1 cellular context compared by ENCODE assay signal in the genomic region with DNA sequence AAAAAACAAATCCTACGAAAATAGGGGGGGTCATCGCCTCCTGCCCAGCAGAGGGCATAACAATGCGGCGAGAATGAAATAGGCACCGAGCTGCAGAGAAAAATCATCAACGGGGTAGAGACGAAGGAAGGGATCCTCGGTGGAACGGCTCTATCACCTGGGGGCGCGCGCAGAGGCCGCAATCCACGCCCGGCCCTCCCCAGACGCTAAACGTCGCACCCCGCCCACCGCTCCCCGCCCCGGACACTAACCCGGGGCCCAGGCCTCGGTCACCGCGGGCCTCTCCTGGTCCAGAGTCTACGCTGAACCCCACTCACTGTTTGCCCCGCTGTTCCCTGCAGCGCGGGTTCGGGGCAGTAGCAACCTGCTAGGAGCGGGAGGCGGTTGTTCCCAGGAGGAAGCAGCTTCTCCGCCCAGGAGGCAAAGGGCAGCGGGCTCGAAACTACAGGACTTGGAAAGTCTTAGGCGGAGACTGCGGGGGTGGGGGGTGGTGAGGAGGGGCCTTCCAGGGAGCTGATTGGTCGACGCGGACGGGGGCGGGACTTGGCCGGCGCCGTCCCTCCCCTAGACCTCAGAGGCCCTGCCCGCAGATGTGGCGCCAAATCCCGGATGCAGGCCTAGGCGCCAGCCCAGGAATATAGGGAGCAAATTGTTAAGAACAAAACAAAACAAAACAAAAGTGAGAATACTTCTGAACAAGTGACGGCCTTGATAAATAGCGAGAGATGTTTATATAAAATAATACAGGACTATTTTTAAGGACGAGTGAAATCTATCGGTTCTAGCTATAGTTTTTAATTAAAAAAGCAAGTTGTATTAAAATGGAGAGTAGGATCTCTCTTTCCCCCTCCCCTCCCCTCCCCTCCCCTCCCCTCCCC.
TF ChIP-seq lines count a peak whose summit lies in the region.

A gene with protein sequence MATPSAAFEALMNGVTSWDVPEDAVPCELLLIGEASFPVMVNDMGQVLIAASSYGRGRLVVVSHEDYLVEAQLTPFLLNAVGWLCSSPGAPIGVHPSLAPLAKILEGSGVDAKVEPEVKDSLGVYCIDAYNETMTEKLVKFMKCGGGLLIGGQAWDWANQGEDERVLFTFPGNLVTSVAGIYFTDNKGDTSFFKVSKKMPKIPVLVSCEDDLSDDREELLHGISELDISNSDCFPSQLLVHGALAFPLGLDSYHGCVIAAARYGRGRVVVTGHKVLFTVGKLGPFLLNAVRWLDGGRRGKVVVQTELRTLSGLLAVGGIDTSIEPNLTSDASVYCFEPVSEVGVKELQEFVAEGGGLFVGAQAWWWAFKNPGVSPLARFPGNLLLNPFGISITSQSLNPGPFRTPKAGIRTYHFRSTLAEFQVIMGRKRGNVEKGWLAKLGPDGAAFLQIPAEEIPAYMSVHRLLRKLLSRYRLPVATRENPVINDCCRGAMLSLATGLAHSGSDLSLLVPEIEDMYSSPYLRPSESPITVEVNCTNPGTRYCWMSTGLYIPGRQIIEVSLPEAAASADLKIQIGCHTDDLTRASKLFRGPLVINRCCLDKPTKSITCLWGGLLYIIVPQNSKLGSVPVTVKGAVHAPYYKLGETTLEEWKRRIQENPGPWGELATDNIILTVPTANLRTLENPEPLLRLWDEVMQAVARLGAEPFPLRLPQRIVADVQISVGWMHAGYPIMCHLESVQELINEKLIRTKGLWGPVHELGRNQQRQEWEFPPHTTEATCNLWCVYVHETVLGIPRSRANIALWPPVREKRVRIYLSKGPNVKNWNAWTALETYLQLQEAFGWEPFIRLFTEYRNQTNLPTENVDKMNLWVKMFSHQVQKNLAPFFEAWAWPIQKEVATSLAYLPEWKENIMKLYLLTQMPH (minus strand): TSS at position 467 of the 878 bp plus-strand sequence. CDS start 25,568 bp downstream, outside the sequence.

TF ChIP-seq in HepG2, 621 proteins besides CTCF, POLR2A, EP300 and RAD21 (continued from another document and continues in another):
- TF ChIP-seq, protein P1, sequence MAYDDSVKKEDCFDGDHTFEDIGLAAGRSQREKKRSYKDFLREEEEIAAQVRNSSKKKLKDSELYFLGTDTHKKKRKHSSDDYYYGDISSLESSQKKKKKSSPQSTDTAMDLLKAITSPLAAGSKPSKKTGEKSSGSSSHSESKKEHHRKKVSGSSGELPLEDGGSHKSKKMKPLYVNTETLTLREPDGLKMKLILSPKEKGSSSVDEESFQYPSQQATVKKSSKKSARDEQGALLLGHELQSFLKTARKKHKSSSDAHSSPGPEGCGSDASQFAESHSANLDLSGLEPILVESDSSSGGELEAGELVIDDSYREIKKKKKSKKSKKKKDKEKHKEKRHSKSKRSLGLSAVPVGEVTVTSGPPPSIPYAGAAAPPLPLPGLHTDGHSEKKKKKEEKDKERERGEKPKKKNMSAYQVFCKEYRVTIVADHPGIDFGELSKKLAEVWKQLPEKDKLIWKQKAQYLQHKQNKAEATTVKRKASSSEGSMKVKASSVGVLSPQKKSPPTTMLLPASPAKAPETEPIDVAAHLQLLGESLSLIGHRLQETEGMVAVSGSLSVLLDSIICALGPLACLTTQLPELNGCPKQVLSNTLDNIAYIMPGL (CRISPR knock-in tag; IDR thresholded peaks at IDR 0.05; ENCODE audit: borderline replicate concordance in 1 of 2, low read depth in 1 of 2), result peak; percentile 86 to 94
- TF ChIP-seq MED13 (CRISPR knock-in tag; IDR thresholded peaks at IDR 0.05), result peak; percentile 54; the same call in 1 of the 2 replicates
- TF ChIP-seq ZNF354B (CRISPR knock-in tag; IDR thresholded peaks at IDR 0.05), result no peak
- peak; percentile 51; the same call in 1 of the 2 replicates for TF ChIP-seq CREM (IDR thresholded peaks at IDR 0.05)
- TF ChIP-seq CREM (CRISPR knock-in tag; IDR thresholded peaks at IDR 0.05), result no peak
- TF ChIP-seq, protein P2, sequence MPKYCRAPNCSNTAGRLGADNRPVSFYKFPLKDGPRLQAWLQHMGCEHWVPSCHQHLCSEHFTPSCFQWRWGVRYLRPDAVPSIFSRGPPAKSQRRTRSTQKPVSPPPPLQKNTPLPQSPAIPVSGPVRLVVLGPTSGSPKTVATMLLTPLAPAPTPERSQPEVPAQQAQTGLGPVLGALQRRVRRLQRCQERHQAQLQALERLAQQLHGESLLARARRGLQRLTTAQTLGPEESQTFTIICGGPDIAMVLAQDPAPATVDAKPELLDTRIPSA (CRISPR knock-in tag; IDR thresholded peaks at IDR 0.05; ENCODE audit: borderline replicate concordance), result no peak
- TF ChIP-seq ZNF747 (CRISPR knock-in tag; IDR thresholded peaks at IDR 0.05; ENCODE audit: borderline replicate concordance), result peak; percentile 82
- peak; percentile 42 for TF ChIP-seq PHF5A (CRISPR knock-in tag; IDR thresholded peaks at IDR 0.05; ENCODE audit: low read depth, unreplicated experiment)
- TF ChIP-seq, protein P3, sequence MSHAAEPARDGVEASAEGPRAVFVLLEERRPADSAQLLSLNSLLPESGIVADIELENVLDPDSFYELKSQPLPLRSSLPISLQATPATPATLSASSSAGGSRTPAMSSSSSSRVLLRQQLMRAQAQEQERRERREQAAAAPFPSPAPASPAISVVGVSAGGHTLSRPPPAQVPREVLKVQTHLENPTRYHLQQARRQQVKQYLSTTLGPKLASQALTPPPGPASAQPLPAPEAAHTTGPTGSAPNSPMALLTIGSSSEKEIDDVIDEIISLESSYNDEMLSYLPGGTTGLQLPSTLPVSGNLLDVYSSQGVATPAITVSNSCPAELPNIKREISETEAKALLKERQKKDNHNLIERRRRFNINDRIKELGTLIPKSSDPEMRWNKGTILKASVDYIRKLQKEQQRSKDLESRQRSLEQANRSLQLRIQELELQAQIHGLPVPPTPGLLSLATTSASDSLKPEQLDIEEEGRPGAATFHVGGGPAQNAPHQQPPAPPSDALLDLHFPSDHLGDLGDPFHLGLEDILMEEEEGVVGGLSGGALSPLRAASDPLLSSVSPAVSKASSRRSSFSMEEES (CRISPR knock-in tag; IDR thresholded peaks at IDR 0.05), result peak; percentile 69; the same call in 1 of the 2 replicates
- no peak for TF ChIP-seq ZNF138 (CRISPR knock-in tag; IDR thresholded peaks at IDR 0.05; ENCODE audit: low read depth)
- TF ChIP-seq, protein P4, sequence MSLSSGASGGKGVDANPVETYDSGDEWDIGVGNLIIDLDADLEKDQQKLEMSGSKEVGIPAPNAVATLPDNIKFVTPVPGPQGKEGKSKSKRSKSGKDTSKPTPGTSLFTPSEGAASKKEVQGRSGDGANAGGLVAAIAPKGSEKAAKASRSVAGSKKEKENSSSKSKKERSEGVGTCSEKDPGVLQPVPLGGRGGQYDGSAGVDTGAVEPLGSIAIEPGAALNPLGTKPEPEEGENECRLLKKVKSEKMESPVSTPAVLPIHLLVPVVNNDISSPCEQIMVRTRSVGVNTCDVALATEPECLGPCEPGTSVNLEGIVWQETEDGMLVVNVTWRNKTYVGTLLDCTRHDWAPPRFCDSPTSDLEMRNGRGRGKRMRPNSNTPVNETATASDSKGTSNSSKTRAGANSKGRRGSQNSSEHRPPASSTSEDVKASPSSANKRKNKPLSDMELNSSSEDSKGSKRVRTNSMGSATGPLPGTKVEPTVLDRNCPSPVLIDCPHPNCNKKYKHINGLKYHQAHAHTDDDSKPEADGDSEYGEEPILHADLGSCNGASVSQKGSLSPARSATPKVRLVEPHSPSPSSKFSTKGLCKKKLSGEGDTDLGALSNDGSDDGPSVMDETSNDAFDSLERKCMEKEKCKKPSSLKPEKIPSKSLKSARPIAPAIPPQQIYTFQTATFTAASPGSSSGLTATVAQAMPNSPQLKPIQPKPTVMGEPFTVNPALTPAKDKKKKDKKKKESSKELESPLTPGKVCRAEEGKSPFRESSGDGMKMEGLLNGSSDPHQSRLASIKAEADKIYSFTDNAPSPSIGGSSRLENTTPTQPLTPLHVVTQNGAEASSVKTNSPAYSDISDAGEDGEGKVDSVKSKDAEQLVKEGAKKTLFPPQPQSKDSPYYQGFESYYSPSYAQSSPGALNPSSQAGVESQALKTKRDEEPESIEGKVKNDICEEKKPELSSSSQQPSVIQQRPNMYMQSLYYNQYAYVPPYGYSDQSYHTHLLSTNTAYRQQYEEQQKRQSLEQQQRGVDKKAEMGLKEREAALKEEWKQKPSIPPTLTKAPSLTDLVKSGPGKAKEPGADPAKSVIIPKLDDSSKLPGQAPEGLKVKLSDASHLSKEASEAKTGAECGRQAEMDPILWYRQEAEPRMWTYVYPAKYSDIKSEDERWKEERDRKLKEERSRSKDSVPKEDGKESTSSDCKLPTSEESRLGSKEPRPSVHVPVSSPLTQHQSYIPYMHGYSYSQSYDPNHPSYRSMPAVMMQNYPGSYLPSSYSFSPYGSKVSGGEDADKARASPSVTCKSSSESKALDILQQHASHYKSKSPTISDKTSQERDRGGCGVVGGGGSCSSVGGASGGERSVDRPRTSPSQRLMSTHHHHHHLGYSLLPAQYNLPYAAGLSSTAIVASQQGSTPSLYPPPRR (CRISPR knock-in tag; IDR thresholded peaks at IDR 0.05; ENCODE audit: borderline replicate concordance), result peak; percentile 90
- TF ChIP-seq ZNF781 (CRISPR knock-in tag; IDR thresholded peaks at IDR 0.05; ENCODE audit: borderline replicate concordance, not compliant biosample characterization), result peak; percentile 87
- no peak for TF ChIP-seq IKZF4 (CRISPR knock-in tag; IDR thresholded peaks at IDR 0.05; ENCODE audit: borderline replicate concordance, low read depth, not compliant biosample characterization)
- TF ChIP-seq, protein P5, sequence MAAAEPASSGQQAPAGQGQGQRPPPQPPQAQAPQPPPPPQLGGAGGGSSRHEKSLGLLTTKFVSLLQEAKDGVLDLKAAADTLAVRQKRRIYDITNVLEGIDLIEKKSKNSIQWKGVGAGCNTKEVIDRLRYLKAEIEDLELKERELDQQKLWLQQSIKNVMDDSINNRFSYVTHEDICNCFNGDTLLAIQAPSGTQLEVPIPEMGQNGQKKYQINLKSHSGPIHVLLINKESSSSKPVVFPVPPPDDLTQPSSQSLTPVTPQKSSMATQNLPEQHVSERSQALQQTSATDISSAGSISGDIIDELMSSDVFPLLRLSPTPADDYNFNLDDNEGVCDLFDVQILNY (CRISPR knock-in tag; conservative IDR thresholded peaks at IDR 0.05), result no peak; the same call in 1 of the 2 replicates
- peak; percentile 96 for TF ChIP-seq ZNF605 (CRISPR knock-in tag; IDR thresholded peaks at IDR 0.05)
- TF ChIP-seq, protein P6, sequence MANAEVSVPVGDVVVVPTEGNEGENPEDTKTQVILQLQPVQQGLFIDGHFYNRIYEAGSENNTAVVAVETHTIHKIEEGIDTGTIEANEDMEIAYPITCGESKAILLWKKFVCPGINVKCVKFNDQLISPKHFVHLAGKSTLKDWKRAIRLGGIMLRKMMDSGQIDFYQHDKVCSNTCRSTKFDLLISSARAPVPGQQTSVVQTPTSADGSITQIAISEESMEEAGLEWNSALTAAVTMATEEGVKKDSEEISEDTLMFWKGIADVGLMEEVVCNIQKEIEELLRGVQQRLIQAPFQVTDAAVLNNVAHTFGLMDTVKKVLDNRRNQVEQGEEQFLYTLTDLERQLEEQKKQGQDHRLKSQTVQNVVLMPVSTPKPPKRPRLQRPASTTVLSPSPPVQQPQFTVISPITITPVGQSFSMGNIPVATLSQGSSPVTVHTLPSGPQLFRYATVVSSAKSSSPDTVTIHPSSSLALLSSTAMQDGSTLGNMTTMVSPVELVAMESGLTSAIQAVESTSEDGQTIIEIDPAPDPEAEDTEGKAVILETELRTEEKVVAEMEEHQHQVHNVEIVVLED (CRISPR knock-in tag; IDR thresholded peaks at IDR 0.05; ENCODE audit: borderline replicate concordance), result peak; percentile 83; the same call in 1 of the 2 replicates
- TF ChIP-seq, protein P7, sequence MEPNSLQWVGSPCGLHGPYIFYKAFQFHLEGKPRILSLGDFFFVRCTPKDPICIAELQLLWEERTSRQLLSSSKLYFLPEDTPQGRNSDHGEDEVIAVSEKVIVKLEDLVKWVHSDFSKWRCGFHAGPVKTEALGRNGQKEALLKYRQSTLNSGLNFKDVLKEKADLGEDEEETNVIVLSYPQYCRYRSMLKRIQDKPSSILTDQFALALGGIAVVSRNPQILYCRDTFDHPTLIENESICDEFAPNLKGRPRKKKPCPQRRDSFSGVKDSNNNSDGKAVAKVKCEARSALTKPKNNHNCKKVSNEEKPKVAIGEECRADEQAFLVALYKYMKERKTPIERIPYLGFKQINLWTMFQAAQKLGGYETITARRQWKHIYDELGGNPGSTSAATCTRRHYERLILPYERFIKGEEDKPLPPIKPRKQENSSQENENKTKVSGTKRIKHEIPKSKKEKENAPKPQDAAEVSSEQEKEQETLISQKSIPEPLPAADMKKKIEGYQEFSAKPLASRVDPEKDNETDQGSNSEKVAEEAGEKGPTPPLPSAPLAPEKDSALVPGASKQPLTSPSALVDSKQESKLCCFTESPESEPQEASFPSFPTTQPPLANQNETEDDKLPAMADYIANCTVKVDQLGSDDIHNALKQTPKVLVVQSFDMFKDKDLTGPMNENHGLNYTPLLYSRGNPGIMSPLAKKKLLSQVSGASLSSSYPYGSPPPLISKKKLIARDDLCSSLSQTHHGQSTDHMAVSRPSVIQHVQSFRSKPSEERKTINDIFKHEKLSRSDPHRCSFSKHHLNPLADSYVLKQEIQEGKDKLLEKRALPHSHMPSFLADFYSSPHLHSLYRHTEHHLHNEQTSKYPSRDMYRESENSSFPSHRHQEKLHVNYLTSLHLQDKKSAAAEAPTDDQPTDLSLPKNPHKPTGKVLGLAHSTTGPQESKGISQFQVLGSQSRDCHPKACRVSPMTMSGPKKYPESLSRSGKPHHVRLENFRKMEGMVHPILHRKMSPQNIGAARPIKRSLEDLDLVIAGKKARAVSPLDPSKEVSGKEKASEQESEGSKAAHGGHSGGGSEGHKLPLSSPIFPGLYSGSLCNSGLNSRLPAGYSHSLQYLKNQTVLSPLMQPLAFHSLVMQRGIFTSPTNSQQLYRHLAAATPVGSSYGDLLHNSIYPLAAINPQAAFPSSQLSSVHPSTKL (CRISPR knock-in tag; IDR thresholded peaks at IDR 0.05), result peak; percentile 85
- TF ChIP-seq, protein P8, sequence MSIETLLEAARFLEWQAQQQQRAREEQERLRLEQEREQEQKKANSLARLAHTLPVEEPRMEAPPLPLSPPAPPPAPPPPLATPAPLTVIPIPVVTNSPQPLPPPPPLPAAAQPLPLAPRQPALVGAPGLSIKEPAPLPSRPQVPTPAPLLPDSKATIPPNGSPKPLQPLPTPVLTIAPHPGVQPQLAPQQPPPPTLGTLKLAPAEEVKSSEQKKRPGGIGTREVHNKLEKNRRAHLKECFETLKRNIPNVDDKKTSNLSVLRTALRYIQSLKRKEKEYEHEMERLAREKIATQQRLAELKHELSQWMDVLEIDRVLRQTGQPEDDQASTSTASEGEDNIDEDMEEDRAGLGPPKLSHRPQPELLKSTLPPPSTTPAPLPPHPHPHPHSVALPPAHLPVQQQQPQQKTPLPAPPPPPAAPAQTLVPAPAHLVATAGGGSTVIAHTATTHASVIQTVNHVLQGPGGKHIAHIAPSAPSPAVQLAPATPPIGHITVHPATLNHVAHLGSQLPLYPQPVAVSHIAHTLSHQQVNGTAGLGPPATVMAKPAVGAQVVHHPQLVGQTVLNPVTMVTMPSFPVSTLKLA (IDR thresholded peaks at IDR 0.05), result no peak
- peak; percentile 77; the same call in 1 of the 2 replicates for TF ChIP-seq DR1 (CRISPR knock-in tag; IDR thresholded peaks at IDR 0.05)
- TF ChIP-seq, protein P9, sequence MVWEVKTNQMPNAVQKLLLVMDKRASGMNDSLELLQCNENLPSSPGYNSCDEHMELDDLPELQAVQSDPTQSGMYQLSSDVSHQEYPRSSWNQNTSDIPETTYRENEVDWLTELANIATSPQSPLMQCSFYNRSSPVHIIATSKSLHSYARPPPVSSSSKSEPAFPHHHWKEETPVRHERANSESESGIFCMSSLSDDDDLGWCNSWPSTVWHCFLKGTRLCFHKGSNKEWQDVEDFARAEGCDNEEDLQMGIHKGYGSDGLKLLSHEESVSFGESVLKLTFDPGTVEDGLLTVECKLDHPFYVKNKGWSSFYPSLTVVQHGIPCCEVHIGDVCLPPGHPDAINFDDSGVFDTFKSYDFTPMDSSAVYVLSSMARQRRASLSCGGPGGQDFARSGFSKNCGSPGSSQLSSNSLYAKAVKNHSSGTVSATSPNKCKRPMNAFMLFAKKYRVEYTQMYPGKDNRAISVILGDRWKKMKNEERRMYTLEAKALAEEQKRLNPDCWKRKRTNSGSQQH (CRISPR knock-in tag; IDR thresholded peaks at IDR 0.05; ENCODE audit: low read depth), result peak; percentile 94
